In genomic region chr2:175181104-175181876, GRCh38 we compare ENCODE assay signal across 1 cellular context.
TF ChIP-seq lines count a peak whose summit lies in the region.

TSS of gene ATP5MC3 (minus strand) at chr2:175181710. CDS start at chr2:175181393, 317 bp downstream.

TF ChIP-seq in HEK293, 187 proteins besides CTCF, POLR2A, EP300 and RAD21 (continued from another document):
- no peak for TF ChIP-seq ZNF18 (tag by site-specific recombination; IDR thresholded peaks at IDR 0.05)
- TF ChIP-seq ZNF626 (tag by site-specific recombination; IDR thresholded peaks at IDR 0.05), result no peak
- TF ChIP-seq ZNF596 (tag by site-specific recombination; IDR thresholded peaks at IDR 0.05), result no peak
- TF ChIP-seq ZNF324 (tag by site-specific recombination; IDR thresholded peaks at IDR 0.05), result no peak
- TF ChIP-seq ZNF530 (tag by site-specific recombination; IDR thresholded peaks at IDR 0.05; ENCODE audit: low read depth), result peak; percentile 9; the same call in 1 of the 2 replicates
- no peak for TF ChIP-seq HOXC10 (CRISPR knock-in tag; IDR thresholded peaks at IDR 0.05)
- no peak for TF ChIP-seq PRDM2 (tag by site-specific recombination; IDR thresholded peaks at IDR 0.05; ENCODE audit: borderline replicate concordance)
- TF ChIP-seq ZBTB20 (tag by site-specific recombination; IDR thresholded peaks at IDR 0.05), result no peak; the same call in 1 of the 2 replicates
- TF ChIP-seq ZNF48 (tag by site-specific recombination; IDR thresholded peaks at IDR 0.05), result no peak
- no peak for TF ChIP-seq ZBTB7A (tag by site-specific recombination; IDR thresholded peaks at IDR 0.05; ENCODE audit: low read depth)
- no peak for TF ChIP-seq BCL6B (tag by site-specific recombination; IDR thresholded peaks at IDR 0.05)
- no peak for TF ChIP-seq ZBTB44 (tag by site-specific recombination; IDR thresholded peaks at IDR 0.05)
- no peak for TF ChIP-seq ZNF777 (tag by site-specific recombination; IDR thresholded peaks at IDR 0.05; ENCODE audit: borderline replicate concordance)
- TF ChIP-seq EGR2 (tag by site-specific recombination; IDR thresholded peaks at IDR 0.05; ENCODE audit: low read depth), result no peak
- TF ChIP-seq ZNF404 (tag by site-specific recombination; IDR thresholded peaks at IDR 0.05), result no peak
- no peak for TF ChIP-seq PATZ1 (tag by site-specific recombination; IDR thresholded peaks at IDR 0.05)
- TF ChIP-seq ZNF518A (tag by site-specific recombination; conservative IDR thresholded peaks at IDR 0.05; ENCODE audit: low read depth), result 0 out of 2 replicates have a peak, but pooled peaks have one; percentile 88
- TF ChIP-seq ZNF140 (tag by site-specific recombination; IDR thresholded peaks at IDR 0.05), result no peak
- 0 out of 2 replicates have a peak, but pooled peaks have one; percentile 7 for TF ChIP-seq REPIN1 (tag by site-specific recombination; IDR thresholded peaks at IDR 0.05; ENCODE audit: low read depth)
- no peak for TF ChIP-seq ZNF354C (tag by site-specific recombination; IDR thresholded peaks at IDR 0.05; ENCODE audit: borderline replicate concordance, low read depth)
- TF ChIP-seq ZNF292 (tag by site-specific recombination; IDR thresholded peaks at IDR 0.05; ENCODE audit: borderline replicate concordance, low read depth), result no peak
- TF ChIP-seq KLF16 (tag by site-specific recombination; IDR thresholded peaks at IDR 0.05), result 0 out of 2 replicates have a peak, but pooled peaks have one; percentile 61
- no peak for TF ChIP-seq ZNF837 (tag by site-specific recombination; IDR thresholded peaks at IDR 0.05)
- TF ChIP-seq SP7 (tag by site-specific recombination; IDR thresholded peaks at IDR 0.05), result peak; percentile 84
- TF ChIP-seq ZNF792 (tag by site-specific recombination; IDR thresholded peaks at IDR 0.05), result no peak
- no peak for TF ChIP-seq ZNF791 (tag by site-specific recombination; IDR thresholded peaks at IDR 0.05)
- no peak for TF ChIP-seq KLF1 (tag by site-specific recombination; IDR thresholded peaks at IDR 0.05)
- peak; percentile 76 for TF ChIP-seq ZNF10 (tag by site-specific recombination; IDR thresholded peaks at IDR 0.05)
- TF ChIP-seq ZNF394 (tag by site-specific recombination; IDR thresholded peaks at IDR 0.05; ENCODE audit: borderline replicate concordance), result no peak
- TF ChIP-seq ZNF423 (tag by site-specific recombination; IDR thresholded peaks at IDR 0.05), result peak; percentile 65
- no peak for TF ChIP-seq SETDB1 (IDR thresholded peaks at IDR 0.05; ENCODE audit: insufficient read length, low read length)
- no peak for TF ChIP-seq ZNF664 (tag by site-specific recombination; IDR thresholded peaks at IDR 0.05)
- no peak for TF ChIP-seq ZNF830 (tag by site-specific recombination; IDR thresholded peaks at IDR 0.05; ENCODE audit: low read depth)
- TF ChIP-seq ZNF560 (tag by site-specific recombination; IDR thresholded peaks at IDR 0.05; ENCODE audit: borderline replicate concordance), result no peak
- TF ChIP-seq ZNF366 (tag by site-specific recombination; conservative IDR thresholded peaks at IDR 0.05), result peak; percentile 46; the same call in 1 of the 2 replicates
- TF ChIP-seq ZFP41 (tag by site-specific recombination; IDR thresholded peaks at IDR 0.05; ENCODE audit: borderline replicate concordance), result no peak
TF ChIP-seq in HEK293: peak in this region for 51.
